ENCODE assay signal across 9 cellular contexts in the genomic region with DNA sequence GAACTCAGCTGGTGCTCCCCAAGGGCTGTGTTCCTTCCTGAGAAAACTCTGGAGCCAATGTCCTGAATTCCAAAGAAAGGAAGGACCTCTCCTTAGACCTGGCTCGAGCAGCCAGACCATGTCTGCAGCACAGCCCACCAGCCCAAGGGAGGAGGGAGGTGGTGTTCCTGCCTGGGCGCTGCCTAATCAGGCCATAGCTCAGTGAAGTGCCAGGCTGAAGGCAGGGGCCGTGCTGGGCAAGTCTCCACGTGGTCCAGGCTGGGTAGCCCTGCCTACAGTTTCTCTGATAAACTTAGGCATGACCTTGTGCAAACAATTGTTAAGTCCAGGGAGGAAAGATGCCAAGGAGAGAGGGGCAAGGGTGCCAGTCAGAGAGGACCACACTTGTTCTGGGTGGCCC.
DNase-seq lines count a peak whose midpoint lies in the region; ATAC-seq and TF ChIP-seq lines count a peak whose summit lies in the region.
"Had no signal": no experiment of that assay in that cellular context is flagged by ENCODE, and none has a peak within 500 bp of the region (broad histone marks: within the 10 kb centered on the region; RNA-seq: fewer than 3 reads in every experiment).

No MANE protein-coding gene starts in this region.

- H3K4me1 Mint-ChIP-seq in HFFc6 (ENCODE audit: low read depth), result peaks cover 62% of the 10 kb centered on the region
- H3K4me1 Mint-ChIP-seq in activated naive CD8-positive, alpha-beta T cell treated with anti-CD3 and anti-CD28 coated beads for 36 hours, result peaks cover 67% of the 10 kb centered on the region
- peaks cover 92 to 97% of the 10 kb centered on the region in 2 donors for H3K4me1 Mint-ChIP-seq in immature natural killer cell

- WGBS in spleen, 5 donors, result 44 to 80% (median 60%) methylated on average over 2 to 4 of the region's 4 CpGs

- no peak for DNase-seq in HFFc6
- DNase-seq in activated naive CD8-positive, alpha-beta T cell treated with anti-CD3 and anti-CD28 coated beads for 36 hours, result no peak
- no peak for DNase-seq in immature natural killer cell
- no peak for DNase-seq in spleen
- DNase-seq in RKO (ENCODE audit: low spot score), result no peak
- no peak for DNase-seq in GM10266 (ENCODE audit: extremely low spot score)
- no peak for DNase-seq in NK-92 (lab: John Stamatoyannopoulos, UW; ENCODE audit: unreplicated experiment)
- DNase-seq: NCI-H1417 had no signal

- ATAC-seq in GM18520 (IDR thresholded peaks at IDR 0.05; ENCODE audit: unreplicated experiment), result no peak

- no peaks in the 10 kb centered on the region for H3K9me3 ChIP-seq in spleen

- H3K4me3 ChIP-seq in spleen, result no peak overlapping the region

- H3K27me3 ChIP-seq in spleen (replicated peaks in 1 of 7), result no peaks in the 10 kb centered on the region

- no peak for TF ChIP-seq POLR2A in spleen (IDR thresholded peaks at IDR 0.05)

- intact Hi-C loops in spleen (cut with DNase I; ENCODE audit: low total_unique reads), result no loop called here

- H3K27ac ChIP-seq in spleen, result peak overlapping the region; percentile 9 to 83 (median 68)

- peak overlapping the region; percentile 75 for H3K27ac Mint-ChIP-seq in HFFc6
- H3K27ac Mint-ChIP-seq in activated naive CD8-positive, alpha-beta T cell treated with anti-CD3 and anti-CD28 coated beads for 36 hours, result peak overlapping the region; percentile 88
- peak overlapping the region; percentile 91 to 97 (median 94) for H3K27ac Mint-ChIP-seq in immature natural killer cell

- H3K27me3 Mint-ChIP-seq in HFFc6 (ENCODE audit: insufficient read depth) (no peaks in the 10 kb centered on the region), immature natural killer cell (ENCODE audit: low read depth in 3 of 3) (peaks cover 0 to 2% (median 0%) of the 10 kb centered on the region in 3 donors)
- H3K27me3 Mint-ChIP-seq in activated naive CD8-positive, alpha-beta T cell treated with anti-CD3 and anti-CD28 coated beads for 36 hours, result no peaks in the 10 kb centered on the region

- peaks cover 37 to 95% (median 78%) of the 10 kb centered on the region in 6 donors for H3K4me1 ChIP-seq in spleen

- TF ChIP-seq CTCF in HFFc6 (IDR thresholded peaks at IDR 0.05) (no peak), spleen (IDR thresholded peaks at IDR 0.05 in 8 of 11, conservative IDR thresholded peaks at IDR 0.05 in 3 of 11) (no peak), GM10266 (IDR thresholded peaks at IDR 0.05; ENCODE audit: control insufficient read depth, insufficient read depth, low read depth, missing control alignments) (no peak)

- H3K4me3 Mint-ChIP-seq in HFFc6 (no peak overlapping the region), immature natural killer cell (peak overlapping the region; percentile 66 to 77 (median 70))
- no peak overlapping the region for H3K4me3 Mint-ChIP-seq in activated naive CD8-positive, alpha-beta T cell treated with anti-CD3 and anti-CD28 coated beads for 36 hours

- H3K36me3 Mint-ChIP-seq in HFFc6 (ENCODE audit: low read depth) (peaks cover 6% of the 10 kb centered on the region; the same call in 1 of the 2 replicates), immature natural killer cell (no peaks in the 10 kb centered on the region)
- no peaks in the 10 kb centered on the region for H3K36me3 Mint-ChIP-seq in activated naive CD8-positive, alpha-beta T cell treated with anti-CD3 and anti-CD28 coated beads for 36 hours

- H3K36me3 ChIP-seq in spleen, result no peaks in the 10 kb centered on the region

- no peaks in the 10 kb centered on the region for H3K9me3 Mint-ChIP-seq in HFFc6
- no peaks in the 10 kb centered on the region for H3K9me3 Mint-ChIP-seq in activated naive CD8-positive, alpha-beta T cell treated with anti-CD3 and anti-CD28 coated beads for 36 hours
- no peaks in the 10 kb centered on the region for H3K9me3 Mint-ChIP-seq in immature natural killer cell

Comparison
In these comparisons a context has a peak if more than half of its experiments do, and no peak if none do; other contexts are left out.
1. H3K4me3 Mint-ChIP-seq: peak in immature natural killer cell (5 of 5); none in HFFc6 (single experiment) and activated naive CD8-positive, alpha-beta T cell treated with anti-CD3 and anti-CD28 coated beads for 36 hours (single experiment).
2. Peak in every context shown above with its lines, with median percentiles within 50 percentile points of each other: H3K27ac Mint-ChIP-seq.